Comparison of ENCODE assay signal across 21 cellular contexts in the genomic region with DNA sequence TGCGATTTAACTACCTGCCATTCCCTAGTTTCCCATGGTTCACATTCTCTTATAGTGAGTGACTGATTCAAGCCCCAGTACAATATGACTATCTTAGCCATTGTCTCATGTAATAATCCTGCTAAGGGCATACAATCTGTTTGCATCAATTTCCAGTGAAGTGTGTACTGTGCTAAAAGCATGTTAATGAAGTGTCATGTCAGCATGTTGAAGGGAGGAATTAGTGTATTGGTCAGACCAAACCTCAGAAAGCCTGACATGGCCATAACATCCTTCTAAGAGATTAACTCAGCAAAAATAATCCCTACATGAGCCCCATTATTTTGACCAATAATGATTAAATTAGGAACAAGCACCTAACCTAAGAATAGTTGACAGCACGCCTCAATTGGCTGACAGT.
DNase-seq lines count a peak whose midpoint lies in the region; ATAC-seq, FAIRE-seq and TF ChIP-seq lines count a peak whose summit lies in the region.
"Had no signal": no experiment of that assay in that cellular context is flagged by ENCODE, and none has a peak within 500 bp of the region (broad histone marks: within the 10 kb centered on the region; RNA-seq: fewer than 3 reads in every experiment).

No MANE protein-coding gene starts in this region.

- CTCF ChIA-PET in A549 (lab: Yijun Ruan, JAX) = no interaction called here

- H3K27me3 ChIP-seq in MM.1S (replicated peaks; ENCODE audit: insufficient read depth, low read length) = no peaks in the 10 kb centered on the region
- H3K27me3 ChIP-seq in astrocyte (ENCODE audit: insufficient read depth, low read length) = no peaks in the 10 kb centered on the region

- DNase-seq in A549 (ENCODE audit: low read depth in 1 of 2, low spot score in 1 of 2) (no peak), HTR-8/SVneo (ENCODE audit: insufficient read length, low spot score) (no peak), MM.1S (peak; percentile 27), astrocyte (ENCODE audit: low read depth) (no peak), osteocyte (ENCODE audit: extremely low spot score, unreplicated experiment) (no peak), NCI-H345 (lab: John Stamatoyannopoulos, UW) (no peak), type B pancreatic cell (ENCODE audit: extremely low spot score, unreplicated experiment) (no peak)
- no peak for DNase-seq in activated CD8-positive, alpha-beta memory T cell treated with anti-CD3 and anti-CD28 coated beads, Interleukin-2, amount 50 U/mL, for 4 hours
- DNase-seq: 8988T; ACHN; Caco-2; CD4-positive, alpha-beta T cell; DMS153; DMS79; GDM1; H9; KG1 had no signal

- H3K9ac ChIP-seq in MM.1S (ENCODE audit: low read length) (no peak overlapping the region), astrocyte (ENCODE audit: low read length) (no peak overlapping the region)

- no peaks in the 10 kb centered on the region for H3K27me3 Mint-ChIP-seq in astrocyte (ENCODE audit: low read depth, unreplicated experiment)
- H3K27me3 Mint-ChIP-seq in osteocyte (ENCODE audit: unreplicated experiment) = no peaks in the 10 kb centered on the region
- no peaks in the 10 kb centered on the region for H3K27me3 Mint-ChIP-seq in type B pancreatic cell

- WGBS in A549 (ENCODE audit: missing lambda C conversion rate) = 76% methylated on average over 2 of the region's 2 CpGs

- no peak overlapping the region for H3K4me2 ChIP-seq in A549
- no peak overlapping the region for H3K4me2 ChIP-seq in MM.1S (ENCODE audit: low read depth, low read length)
- H3K4me2 ChIP-seq in astrocyte (ENCODE audit: low read length) = no peak overlapping the region

- H2AFZ ChIP-seq in MM.1S (ENCODE audit: low read length) = no peak overlapping the region
- no peak overlapping the region for H2AFZ ChIP-seq in astrocyte (ENCODE audit: low read depth, low read length)

- no peaks in the 10 kb centered on the region for H3K36me3 Mint-ChIP-seq in astrocyte (ENCODE audit: low read depth, unreplicated experiment)
- no peaks in the 10 kb centered on the region for H3K36me3 Mint-ChIP-seq in osteocyte (ENCODE audit: unreplicated experiment)
- H3K36me3 Mint-ChIP-seq in type B pancreatic cell = no peaks in the 10 kb centered on the region
- H3K36me3 Mint-ChIP-seq: IgD-negative memory B cell had no signal

- H3K4me1 ChIP-seq in A549 (peaks cover 18% of the 10 kb centered on the region), MM.1S (ENCODE audit: low read length) (no peaks in the 10 kb centered on the region), astrocyte (ENCODE audit: insufficient read depth, low read length) (peaks cover 32% of the 10 kb centered on the region)

- H3K4me1 Mint-ChIP-seq in astrocyte (ENCODE audit: low read depth, unreplicated experiment) (peaks cover 31% of the 10 kb centered on the region), osteocyte (ENCODE audit: unreplicated experiment) (peaks cover 13% of the 10 kb centered on the region), type B pancreatic cell (ENCODE audit: unreplicated experiment) (peaks cover 13% of the 10 kb centered on the region)
- H3K4me1 Mint-ChIP-seq: H9 had no signal

- no peak for ATAC-seq in A549

- H3K4me3 ChIP-seq in A549 = no peak overlapping the region
- H3K4me3 ChIP-seq in MM.1S (ENCODE audit: low read length) = no peak overlapping the region
- no peak overlapping the region for H3K4me3 ChIP-seq in astrocyte (ENCODE audit: insufficient read depth, low read depth, low read length)

- no peaks in the 10 kb centered on the region for H3K9me2 ChIP-seq in MM.1S (replicated peaks; ENCODE audit: insufficient read depth, low read length)

- H4K20me1 ChIP-seq in MM.1S (ENCODE audit: insufficient read depth, low read length) (no peaks in the 10 kb centered on the region), astrocyte (ENCODE audit: insufficient read depth, low read length) (no peaks in the 10 kb centered on the region)

- H3F3A ChIP-seq in MM.1S (ENCODE audit: insufficient read depth, low read length) = no peaks in the 10 kb centered on the region

- H3K9me3 ChIP-seq in A549 (no peaks in the 10 kb centered on the region), MM.1S (replicated peaks; ENCODE audit: insufficient read depth, low read length) (no peaks in the 10 kb centered on the region), astrocyte (ENCODE audit: insufficient read depth, low read depth, low read length) (no peaks in the 10 kb centered on the region)
- H3K9me3 ChIP-seq: Caco-2 had no signal

- TF ChIP-seq CTCF in A549 (IDR thresholded peaks at IDR 0.05) (no peak), MM.1S (IDR thresholded peaks at IDR 0.05; ENCODE audit: low read length) (no peak), astrocyte (IDR thresholded peaks at IDR 0.05; ENCODE audit: insufficient read depth, low read depth, low read length) (no peak), osteocyte (IDR thresholded peaks at IDR 0.05) (no peak), type B pancreatic cell (conservative IDR thresholded peaks at IDR 0.05) (no peak)

- H3K27ac Mint-ChIP-seq in astrocyte (ENCODE audit: unreplicated experiment) (peak overlapping the region; percentile 9), osteocyte (ENCODE audit: unreplicated experiment) (no peak overlapping the region), type B pancreatic cell (no peak overlapping the region)
- H3K27ac Mint-ChIP-seq: CD4-positive, alpha-beta T cell; H9; IgD-negative memory B cell had no signal

- H3K36me3 ChIP-seq in MM.1S (replicated peaks; ENCODE audit: insufficient read depth, low read length) (no peaks in the 10 kb centered on the region), astrocyte (ENCODE audit: insufficient read depth, low read length) (no peaks in the 10 kb centered on the region)

- no peak for FAIRE-seq in A549 (lab: Jason Lieb, UNC)
- FAIRE-seq in HTR-8/SVneo (lab: Jason Lieb, UNC) = peak; percentile 44
- no peak for FAIRE-seq in astrocyte (lab: Jason Lieb, UNC)
- FAIRE-seq: D721Med, H1 had no signal

- TF ChIP-seq POLR2A in A549 (IDR thresholded peaks at IDR 0.05; ENCODE audit: low read length) = no peak

- TF ChIP-seq RAD21 in A549 (conservative IDR thresholded peaks at IDR 0.05 in 1 of 2, IDR thresholded peaks at IDR 0.05 in 1 of 2) = no peak

- no peak overlapping the region for H3K4me3 Mint-ChIP-seq in astrocyte (ENCODE audit: unreplicated experiment)
- no peak overlapping the region for H3K4me3 Mint-ChIP-seq in osteocyte (ENCODE audit: unreplicated experiment)
- no peak overlapping the region for H3K4me3 Mint-ChIP-seq in type B pancreatic cell
- H3K4me3 Mint-ChIP-seq: CD4-positive, alpha-beta T cell; H9; IgD-negative memory B cell had no signal

- POLR2A ChIA-PET in A549 (lab: Yijun Ruan, JAX) = no interaction called here

- no peak overlapping the region for H3K27ac ChIP-seq in A549
- no peak overlapping the region for H3K27ac ChIP-seq in MM.1S (ENCODE audit: low read length)
- no peak overlapping the region for H3K27ac ChIP-seq in astrocyte (ENCODE audit: low read depth, low read length)
- H3K27ac ChIP-seq: C4-2B had no signal

- H3K79me2 ChIP-seq in MM.1S (ENCODE audit: low read length) (no peaks in the 10 kb centered on the region), astrocyte (ENCODE audit: insufficient read depth, low read length) (no peaks in the 10 kb centered on the region)

- no peak for TF ChIP-seq EP300 in A549 (IDR thresholded peaks at IDR 0.05)

- H3K9me3 Mint-ChIP-seq in astrocyte (ENCODE audit: unreplicated experiment) (no peaks in the 10 kb centered on the region), osteocyte (ENCODE audit: unreplicated experiment) (no peaks in the 10 kb centered on the region), type B pancreatic cell (peaks cover 5% of the 10 kb centered on the region)
- H3K9me3 Mint-ChIP-seq: CD4-positive, alpha-beta T cell; H9; IgD-negative memory B cell had no signal

TF ChIP-seq in A549, 52 proteins besides CTCF, POLR2A, EP300 and RAD21:
- TF ChIP-seq ZSCAN20 (CRISPR knock-in tag; IDR thresholded peaks at IDR 0.05) (no peak), MAFK (IDR thresholded peaks at IDR 0.05; ENCODE audit: partially characterized antibody) (peak; percentile 69)
